Comparison of ENCODE assay signal across 18 cellular contexts in the genomic region with DNA sequence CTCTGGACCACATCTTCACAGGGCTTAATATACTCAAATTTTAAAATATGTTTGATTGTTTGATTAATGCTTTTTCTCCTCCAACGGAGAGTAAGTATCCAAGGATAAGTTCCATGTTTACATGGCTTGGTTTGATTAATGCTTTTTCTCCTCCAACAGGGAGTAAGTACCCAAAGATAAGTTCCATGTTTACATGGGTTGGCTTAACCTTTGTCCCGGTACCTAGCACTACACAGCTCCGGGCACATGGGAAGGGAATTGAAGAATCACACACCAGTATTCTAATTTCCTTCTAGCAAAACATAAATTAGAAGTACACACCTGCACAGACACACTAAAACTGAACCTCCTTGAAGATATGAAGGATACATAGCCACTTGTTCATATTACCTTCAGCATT.
A peak's percentile ranks its signal among the peaks of the same experiment; 100 is the strongest.
DNase-seq lines count a peak whose midpoint lies in the region; ATAC-seq, FAIRE-seq and TF ChIP-seq lines count a peak whose summit lies in the region.
"Had no signal": no experiment of that assay in that cellular context is flagged by ENCODE, and none has a peak within 500 bp of the region (broad histone marks: within the 10 kb centered on the region; RNA-seq: fewer than 3 reads in every experiment).

No MANE protein-coding gene starts in this region.

- intact Hi-C loops in OCI-LY7 (cut with micrococcal nuclease; ENCODE audit: unreplicated experiment) (no loop called here), K562 (cut with micrococcal nuclease) (loop anchor here (5.0 to 10.0 kb wide), 2 partner anchors 158 to 254 kb away; partner anchors contain the start of gene B3GALNT2)

- H3K36me3 ChIP-seq in OCI-LY7 (ENCODE audit: insufficient read depth, low read length) (peaks cover 33% of the 10 kb centered on the region), K562 (ENCODE audit: control insufficient read depth, insufficient read depth, low read length) (peaks cover 46% of the 10 kb centered on the region), liver (ENCODE audit: control insufficient read depth in 4 of 4, insufficient read depth in 3 of 4, low read depth in 1 of 4, low read length in 3 of 4) (peaks cover 0 to 2% (median 0%) of the 10 kb centered on the region in 4 donors)

- H3K27ac ChIP-seq in OCI-LY7 (ENCODE audit: low read depth, low read length, poor library complexity, severe bottlenecking) (no peak overlapping the region), K562 (ENCODE audit: extremely low read depth, low read depth, low read length) (no peak overlapping the region), liver (ENCODE audit: low read depth in 1 of 2, low read length in 2 of 2) (no peak overlapping the region)
- H3K27ac ChIP-seq: KMS-11 had no signal

- H3K36me3 Mint-ChIP-seq in stimulated activated effector memory CD8-positive, alpha-beta T cell treated with anti-CD3 and anti-CD28 coated beads, Interleukin-12 subunit alpha, Interleukin-12 subunit beta, amount 100 ng/mL, for 72 hours, result peaks cover 81% of the 10 kb centered on the region

- H3K9me3 ChIP-seq in OCI-LY7 (ENCODE audit: low read length), result no peaks in the 10 kb centered on the region
- H3K9me3 ChIP-seq in K562 (replicated peaks; ENCODE audit: control insufficient read depth, insufficient read depth, low read depth, low read length), result no peaks in the 10 kb centered on the region
- H3K9me3 ChIP-seq in liver (ENCODE audit: control insufficient read depth in 4 of 4, low read length in 3 of 4), result no peaks in the 10 kb centered on the region
- H3K9me3 ChIP-seq: HAP-1, SK-N-SH had no signal

- FAIRE-seq in K562 (lab: Jason Lieb, UNC), result no peak
- FAIRE-seq: GM12878 had no signal

- no peak for TF ChIP-seq EP300 in K562 (IDR thresholded peaks at IDR 0.05; ENCODE audit: low read length)

- in situ Hi-C loops in K562 (cut with MboI), result loop anchor here (5.0 kb wide), 1 partner anchor 167 kb away; no protein-coding TSS in a partner anchor

- no peaks in the 10 kb centered on the region for H3K9me2 ChIP-seq in OCI-LY7 (ENCODE audit: insufficient read depth, low read length)
- H3K9me2 ChIP-seq: SK-N-SH had no signal

- 95% methylated on average over 3 of the region's 3 CpGs for WGBS in K562 (ENCODE audit: insufficient coverage, low coverage, missing lambda C conversion rate)
- 19% methylated on average over 3 of the region's 3 CpGs for WGBS in liver

- H3K79me2 ChIP-seq in OCI-LY7 (ENCODE audit: insufficient read depth, low read depth, low read length) (peaks cover 5% of the 10 kb centered on the region; the same call in 1 of the 2 replicates), K562 (ENCODE audit: control insufficient read depth, insufficient read depth, low read length) (peaks cover 4% of the 10 kb centered on the region; the same call in 1 of the 3 replicates)

- BruUV-seq in OCI-LY7 (replicated peaks; lab: Mats Ljungman, UMichigan) (TSS peak; percentile 5), K562 (replicated peaks; lab: Mats Ljungman, UMichigan) (no TSS peak)

- H3K4me1 Mint-ChIP-seq in stimulated activated effector memory CD8-positive, alpha-beta T cell treated with anti-CD3 and anti-CD28 coated beads, Interleukin-12 subunit alpha, Interleukin-12 subunit beta, amount 100 ng/mL, for 72 hours, result peaks cover 14% of the 10 kb centered on the region

- H3K4me3 Mint-ChIP-seq in stimulated activated effector memory CD8-positive, alpha-beta T cell treated with anti-CD3 and anti-CD28 coated beads, Interleukin-12 subunit alpha, Interleukin-12 subunit beta, amount 100 ng/mL, for 72 hours, result no peak overlapping the region
- H3K4me3 Mint-ChIP-seq: CD4-positive, CD25-positive, alpha-beta regulatory T cell; GM23338 had no signal

- H3K4me2 ChIP-seq in OCI-LY7 (ENCODE audit: low read length), result no peak overlapping the region
- no peak overlapping the region for H3K4me2 ChIP-seq in K562 (ENCODE audit: insufficient read depth, low read length)
- H3K4me2 ChIP-seq: GM23338, KMS-11, SK-N-SH had no signal

- no peak for TF ChIP-seq POLR2A in K562 (conservative IDR thresholded peaks at IDR 0.05)

- H3K9me3 Mint-ChIP-seq in stimulated activated effector memory CD8-positive, alpha-beta T cell treated with anti-CD3 and anti-CD28 coated beads, Interleukin-12 subunit alpha, Interleukin-12 subunit beta, amount 100 ng/mL, for 72 hours, result no peaks in the 10 kb centered on the region
- H3K9me3 Mint-ChIP-seq: CD4-positive, CD25-positive, alpha-beta regulatory T cell; GM23338 had no signal

- TF ChIP-seq RAD21 in K562 (CRISPR knock-in tag; conservative IDR thresholded peaks at IDR 0.05 in 1 of 2, IDR thresholded peaks at IDR 0.05 in 1 of 2) (no peak), liver (IDR thresholded peaks at IDR 0.05) (no peak)

- no peaks in the 10 kb centered on the region for H3K9me1 ChIP-seq in K562 (ENCODE audit: control insufficient read depth, insufficient read depth, low read length)

- CTCF ChIA-PET in OCI-LY7 (lab: Charles Lee; ENCODE audit: unreplicated experiment), result no interaction called here
- CTCF ChIA-PET in K562 (lab: Yijun Ruan, JAX; ENCODE audit: low intra/inter-chr PET ratio), result interaction anchor here (0.7 to 0.8 kb wide), 2 partner anchors 165 to 166 kb away, joined by 3 read pairs; no protein-coding TSS in a partner anchor

- H3K9ac ChIP-seq in K562 (ENCODE audit: insufficient read depth in 1 of 2, low read depth in 2 of 2, low read length in 2 of 2) (no peak overlapping the region), liver (ENCODE audit: low read depth in 1 of 2, low read length in 2 of 2) (no peak overlapping the region)
- H3K9ac ChIP-seq: KMS-11, SK-N-SH had no signal

- TF ChIP-seq CTCF in OCI-LY7 (conservative IDR thresholded peaks at IDR 0.05; ENCODE audit: low read length) (no peak), K562 (IDR thresholded peaks at IDR 0.05 in 2 of 3, conservative IDR thresholded peaks at IDR 0.05 in 1 of 3; ENCODE audit: insufficient read depth in 2 of 3, low read depth in 1 of 3, low read length in 3 of 3) (no peak), liver (IDR thresholded peaks at IDR 0.05; ENCODE audit: low read depth, low read length, missing input control) (no peak)

- DNase-seq in OCI-LY7 (ENCODE audit: low spot score) (no peak), K562 (ENCODE audit: extremely low read depth in 1 of 4, low spot score in 3 of 4) (no peak), NCI-H1105 treated with DMSO at 0.1 percent for 48 hours (lab: John Stamatoyannopoulos, UW) (no peak), NCI-H1105 (lab: John Stamatoyannopoulos, UW) (no peak), putamen (ENCODE audit: low spot score) (no peak)
- DNase-seq in stimulated activated effector memory CD8-positive, alpha-beta T cell treated with anti-CD3 and anti-CD28 coated beads, Interleukin-12 subunit alpha, Interleukin-12 subunit beta, amount 100 ng/mL, for 72 hours (ENCODE audit: low spot score in 2 of 2), result no peak
- DNase-seq: CD4-positive, CD25-positive, alpha-beta regulatory T cell; DMS 273 treated with DMSO at 0.1 percent for 48 hours; DMS79 treated with DMSO at 0.1 percent for 48 hours; NCI-H187; NCI-H2107; SIG-M5; SK-N-SH had no signal

- H3K27me3 ChIP-seq in K562 (ENCODE audit: control insufficient read depth in 2 of 2, insufficient read depth in 2 of 2, low read length in 2 of 2) (no peaks in the 10 kb centered on the region), liver (ENCODE audit: control insufficient read depth in 4 of 4, insufficient read depth in 4 of 4, low read length in 3 of 4) (no peaks in the 10 kb centered on the region)

- H3K4me3 ChIP-seq in OCI-LY7 (ENCODE audit: low read depth, low read length, poor library complexity, severe bottlenecking) (no peak overlapping the region), K562 (no peak overlapping the region), liver (ENCODE audit: low read depth in 1 of 3, low read length in 3 of 3) (no peak overlapping the region)
- H3K4me3 ChIP-seq: GM12878, GM23338, HAP-1 had no signal

- POLR2A ChIA-PET in OCI-LY7 (lab: Charles Lee), result interaction anchor here (0.6 to 1.2 kb wide), 6 partner anchors 8 to 269 kb away, joined by 3 to 6 read pairs (median 4); no protein-coding TSS in a partner anchor
- POLR2A ChIA-PET in K562 (lab: Yijun Ruan, JAX), result interaction anchor here (0.7 kb wide), 1 partner anchor 810 kb away, joined by 4 read pairs; no protein-coding TSS in a partner anchor

- no peaks in the 10 kb centered on the region for H3K4me1 ChIP-seq in OCI-LY7 (ENCODE audit: insufficient read depth, low read length, poor library complexity, severe bottlenecking)
- H3K4me1 ChIP-seq in K562 (replicated peaks in 1 of 2; ENCODE audit: control insufficient read depth in 2 of 2, insufficient read depth in 2 of 2, low read length in 2 of 2), result no peaks in the 10 kb centered on the region; a peak in 2 of 5 replicates
- peaks cover 0 to 19% (median 1%) of the 10 kb centered on the region in 4 donors for H3K4me1 ChIP-seq in liver (ENCODE audit: control insufficient read depth in 4 of 4, insufficient read depth in 4 of 4, low read length in 3 of 4)

- no peak for ATAC-seq in K562
- ATAC-seq in stimulated activated effector memory CD8-positive, alpha-beta T cell treated with anti-CD3 and anti-CD28 coated beads, Interleukin-12 subunit alpha, Interleukin-12 subunit beta, amount 100 ng/mL, for 72 hours, result no peak
- ATAC-seq: GM12878, GM23338 had no signal

- H2AFZ ChIP-seq in OCI-LY7 (ENCODE audit: low read length) (no peak overlapping the region), K562 (ENCODE audit: low read depth, low read length) (no peak overlapping the region)
- H2AFZ ChIP-seq: GM23338 had no signal

- peak overlapping the region; percentile 3 for H3K27ac Mint-ChIP-seq in stimulated activated effector memory CD8-positive, alpha-beta T cell treated with anti-CD3 and anti-CD28 coated beads, Interleukin-12 subunit alpha, Interleukin-12 subunit beta, amount 100 ng/mL, for 72 hours
- H3K27ac Mint-ChIP-seq: CD4-positive, CD25-positive, alpha-beta regulatory T cell; GM23338 had no signal

- H4K20me1 ChIP-seq in OCI-LY7 (ENCODE audit: insufficient read depth, low read length) (0 out of 2 replicates have a peak, but pooled peaks cover 5% of the 10 kb centered on the region), K562 (replicated peaks; ENCODE audit: control insufficient read depth, insufficient read depth, low read length) (no peaks in the 10 kb centered on the region)

TF ChIP-seq in K562, 482 proteins besides CTCF, POLR2A, EP300 and RAD21:
- peak; percentile 26; the same call in 1 of the 2 replicates for TF ChIP-seq NCOA6 (IDR thresholded peaks at IDR 0.05)
- no peak for TF ChIP-seq RFX1 (IDR thresholded peaks at IDR 0.05)

TF ChIP-seq in liver, 16 proteins besides CTCF, POLR2A, EP300 and RAD21 (continues in another document):
- TF ChIP-seq HNF4G (IDR thresholded peaks at IDR 0.05) (no peak), RXRA (IDR thresholded peaks at IDR 0.05) (peak; percentile 71 to 79), JUND (IDR thresholded peaks at IDR 0.05) (peak in 1 of 2 donors; percentile 35), ATF3 (IDR thresholded peaks at IDR 0.05) (no peak), GABPA (IDR thresholded peaks at IDR 0.05 in 1 of 2, conservative IDR thresholded peaks at IDR 0.05 in 1 of 2) (peak in 1 of 2 donors; percentile 19), NR2F2 (IDR thresholded peaks at IDR 0.05) (no peak), SP1 (IDR thresholded peaks at IDR 0.05) (peak; percentile 59), FOXA2 (IDR thresholded peaks at IDR 0.05) (peak; percentile 92)
